ENCODE assay signal across 8 cellular contexts in genomic region chr12:40446385-40446784, GRCh38.
DNase-seq lines count a peak whose midpoint lies in the region; ATAC-seq, FAIRE-seq and TF ChIP-seq lines count a peak whose summit lies in the region.

No MANE protein-coding gene starts in this region.

- TF ChIP-seq CTCF in A549 (IDR thresholded peaks at IDR 0.05) = peak; percentile 57
- peak; percentile 16 for TF ChIP-seq CTCF in brain microvascular endothelial cell (IDR thresholded peaks at IDR 0.05; ENCODE audit: low read depth, low read length, missing control alignments)

- no peaks in the 10 kb centered on the region for H3K27me3 ChIP-seq in brain microvascular endothelial cell (replicated peaks)

- H3K36me3 Mint-ChIP-seq in natural killer cell treated with Interleukin-12 subunit alpha and Interleukin-12 subunit beta and Interleukin-15 and Interleukin-18, amount 100 ng/mL, for 72 hours = no peaks in the 10 kb centered on the region

- TF ChIP-seq RAD21 in A549 (conservative IDR thresholded peaks at IDR 0.05 in 1 of 2, IDR thresholded peaks at IDR 0.05 in 1 of 2) = peak; percentile 45 to 46; a peak in 2 of 5 replicates

- in situ Hi-C loops in brain microvascular endothelial cell (cut with HindIII; ENCODE audit: low pct_ligation_motif_present, low sequenced_read_pairs) = no loop called here

- no peaks in the 10 kb centered on the region for H3K4me1 Mint-ChIP-seq in natural killer cell treated with Interleukin-12 subunit alpha and Interleukin-12 subunit beta and Interleukin-15 and Interleukin-18, amount 100 ng/mL, for 72 hours (ENCODE audit: low read depth in 2 of 2)

- H3K4me2 ChIP-seq in A549 = no peak overlapping the region

- no peak for FAIRE-seq in A549 (lab: Jason Lieb, UNC)

- H3K4me3 ChIP-seq in A549 (no peak overlapping the region), brain microvascular endothelial cell (ENCODE audit: low read depth, low read length) (no peak overlapping the region)
- no peak overlapping the region for H3K4me3 ChIP-seq in Jurkat, Clone E6-1 (ENCODE audit: low read length)

- ATAC-seq in A549 (peak in 1 of 2 experiments; percentile 61; a peak in 2 of 6 replicates), GM18867 (IDR thresholded peaks at IDR 0.05; ENCODE audit: unreplicated experiment) (peak; percentile 80), HG03457 (IDR thresholded peaks at IDR 0.05; ENCODE audit: unreplicated experiment) (no peak)
- no peak for ATAC-seq in natural killer cell treated with Interleukin-12 subunit alpha and Interleukin-12 subunit beta and Interleukin-15 and Interleukin-18, amount 100 ng/mL, for 72 hours

- H3K27ac ChIP-seq in A549 = no peak overlapping the region
- H3K27ac ChIP-seq in brain microvascular endothelial cell = no peak overlapping the region

- peaks cover 3% of the 10 kb centered on the region for H3K9me3 Mint-ChIP-seq in natural killer cell treated with Interleukin-12 subunit alpha and Interleukin-12 subunit beta and Interleukin-15 and Interleukin-18, amount 100 ng/mL, for 72 hours

- DNase-seq in A549 (ENCODE audit: low read depth in 1 of 2, low spot score in 1 of 2) = peak; percentile 32 to 42
- peak; percentile 23 for DNase-seq in Jurkat, Clone E6-1 (ENCODE audit: low read depth, low spot score)
- no peak for DNase-seq in brain microvascular endothelial cell
- peak; percentile 6 for DNase-seq in stromal cell of bone marrow (ENCODE audit: low read depth)
- DNase-seq in NK-92 (lab: John Stamatoyannopoulos, UW; ENCODE audit: unreplicated experiment) = no peak
- no peak for DNase-seq in natural killer cell treated with Interleukin-12 subunit alpha and Interleukin-12 subunit beta and Interleukin-15 and Interleukin-18, amount 100 ng/mL, for 72 hours (ENCODE audit: low spot score)

- no peak overlapping the region for H3K27ac Mint-ChIP-seq in natural killer cell treated with Interleukin-12 subunit alpha and Interleukin-12 subunit beta and Interleukin-15 and Interleukin-18, amount 100 ng/mL, for 72 hours

- TF ChIP-seq EP300 in A549 (IDR thresholded peaks at IDR 0.05) = no peak

- TF ChIP-seq POLR2A in A549 (IDR thresholded peaks at IDR 0.05; ENCODE audit: low read length) = no peak

- CTCF ChIA-PET in A549 (lab: Yijun Ruan, JAX) = interaction anchor here (0.7 to 1.4 kb wide), 7 partner anchors 9 to 471 kb away, joined by 3 to 4 read pairs (median 3); no protein-coding TSS in a partner anchor

- H3K9me3 ChIP-seq in A549 = no peaks in the 10 kb centered on the region

- H3K36me3 ChIP-seq in brain microvascular endothelial cell (replicated peaks) = no peaks in the 10 kb centered on the region

- H3K4me1 ChIP-seq in A549 = no peaks in the 10 kb centered on the region

- no peaks in the 10 kb centered on the region for H3K27me3 Mint-ChIP-seq in natural killer cell treated with Interleukin-12 subunit alpha and Interleukin-12 subunit beta and Interleukin-15 and Interleukin-18, amount 100 ng/mL, for 72 hours

- POLR2A ChIA-PET in A549 (lab: Yijun Ruan, JAX) = no interaction called here

- no peak overlapping the region for H3K4me3 Mint-ChIP-seq in natural killer cell treated with Interleukin-12 subunit alpha and Interleukin-12 subunit beta and Interleukin-15 and Interleukin-18, amount 100 ng/mL, for 72 hours

TF ChIP-seq in A549, 52 proteins besides CTCF, POLR2A, EP300 and RAD21:
- TF ChIP-seq HOXB13 (CRISPR knock-in tag; IDR thresholded peaks at IDR 0.05; ENCODE audit: low read depth) (no peak), SMC3 (IDR thresholded peaks at IDR 0.05) (peak; percentile 50; the same call in 2 of the 3 replicates)
TF ChIP-seq in A549: peak in this region for 1.

Comparison
In these comparisons a context has a peak if more than half of its experiments do, and no peak if none do; other contexts are left out.
1. DNase-seq: peak in A549 (2 of 2), Jurkat, Clone E6-1 (single experiment) and stromal cell of bone marrow (single experiment); none in brain microvascular endothelial cell (single experiment), NK-92 (single experiment) and natural killer cell treated with Interleukin-12 subunit alpha and Interleukin-12 subunit beta and Interleukin-15 and Interleukin-18, amount 100 ng/mL, for 72 hours (single experiment).